Comparison of ENCODE assay signal across 19 cellular contexts in the genomic region with DNA sequence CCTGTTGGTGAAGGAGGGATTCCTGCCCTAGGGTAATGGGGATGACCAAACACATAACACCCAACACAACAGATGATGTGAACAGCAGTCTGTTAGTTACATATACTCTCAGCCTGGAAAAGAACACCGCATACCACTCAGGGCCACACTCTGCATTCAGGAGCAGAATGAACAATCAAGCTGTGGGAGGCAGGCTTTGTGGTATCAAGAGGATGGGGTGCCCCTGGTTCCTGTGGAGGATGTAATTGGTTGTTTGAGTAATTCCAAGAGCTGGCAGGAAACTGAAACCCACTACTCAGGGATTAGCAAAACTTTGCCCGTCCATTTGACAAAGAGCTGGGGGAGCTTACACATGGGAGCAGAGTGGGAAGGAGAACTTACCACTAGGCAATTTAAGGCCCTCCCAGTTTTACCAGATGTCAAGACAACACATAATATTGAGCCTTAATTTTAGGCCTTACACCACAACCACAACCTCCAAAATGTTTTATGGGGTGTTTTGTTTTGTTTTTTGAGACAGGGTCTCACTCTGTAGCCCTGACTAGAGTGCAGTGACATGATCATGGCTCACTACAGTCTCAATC. TPM values are rescaled to one million over a fixed set of nuclear protein-coding genes. Genes with fewer than 3 reads are reported as not detected.
A peak's percentile ranks its signal among the peaks of the same experiment; 100 is the strongest.
DNase-seq lines count a peak whose midpoint lies in the region; ATAC-seq and TF ChIP-seq lines count a peak whose summit lies in the region.
"Had no signal": no experiment of that assay in that cellular context is flagged by ENCODE, and none has a peak within 500 bp of the region (broad histone marks: within the 10 kb centered on the region; RNA-seq: fewer than 3 reads in every experiment).

No MANE protein-coding gene starts in this region.

- intact Hi-C loops in aorta (cut with DNase I): no loop called here

- ATAC-seq in HG02642 (IDR thresholded peaks at IDR 0.05; ENCODE audit: poor library complexity, unreplicated experiment) (peak; percentile 50), aorta (ENCODE audit: low FRiP score) (no peak)

- POLR2A ChIA-PET in activated CD4-positive, alpha-beta memory T cell treated with anti-CD3 and anti-CD28 coated beads, Interleukin-2, amount 10 ng/mL, durations not matched to agents 7 days and 5 days (lab: Charles Lee): interaction anchor here (1.1 to 3.2 kb wide), 2 partner anchors 16 to 19 kb away, joined by 3 to 19 read pairs; partner anchors contain the start of genes PRKAA1 and RPL37
- POLR2A ChIA-PET in RWPE1 (lab: Yijun Ruan, JAX; ENCODE audit: low non-redundant PET): no interaction called here

- H3K9ac ChIP-seq in neuronal stem cell (ENCODE audit: low read depth, low read length, poor library complexity): no peak overlapping the region

- no peaks in the 10 kb centered on the region for H3K79me1 ChIP-seq in neuronal stem cell (ENCODE audit: low read depth, low read length)

- H3K27me3 Mint-ChIP-seq in activated CD4-positive, alpha-beta memory T cell treated with anti-CD3 and anti-CD28 coated beads, Interleukin-2, amount 10 ng/mL, durations not matched to agents 7 days and 5 days: no peaks in the 10 kb centered on the region
- H3K27me3 Mint-ChIP-seq: central memory CD8-positive, alpha-beta T cell had no signal

- no CpG with 5 or more reads among the region's 2 CpGs for WGBS in neuronal stem cell (ENCODE audit: extremely low coverage in 2 of 2, insufficient read length in 2 of 2, insufficient replicate concordance in 1 of 2), 2 donors
- WGBS in aorta, 2 donors: 78 to 90% methylated on average over 2 of the region's 2 CpGs

- no peak overlapping the region for H2BK120ac ChIP-seq in neuronal stem cell (ENCODE audit: low read depth, low read length)

- peaks cover 13% of the 10 kb centered on the region for H3K4me1 Mint-ChIP-seq in activated CD4-positive, alpha-beta memory T cell treated with anti-CD3 and anti-CD28 coated beads, Interleukin-2, amount 10 ng/mL, durations not matched to agents 7 days and 5 days
- H3K4me1 Mint-ChIP-seq: central memory CD8-positive, alpha-beta T cell had no signal

- H4K8ac ChIP-seq in neuronal stem cell (ENCODE audit: low read depth, low read length): no peak overlapping the region

- H3K4me1 ChIP-seq in neuronal stem cell (ENCODE audit: control insufficient read depth in 2 of 2, insufficient read depth in 1 of 2, low read depth in 1 of 2, low read length in 2 of 2): peaks cover 0 to 8% of the 10 kb centered on the region in 2 donors
- no peaks in the 10 kb centered on the region for H3K4me1 ChIP-seq in aorta (ENCODE audit: control insufficient read depth in 1 of 2, insufficient read depth in 2 of 2, low read length in 2 of 2)

- DNase-seq in activated T-cell treated with anti-CD3 and anti-CD28 coated beads for 48 hours (ENCODE audit: low read depth) (peak; percentile 43), neuronal stem cell (ENCODE audit: low spot score) (no peak), globus pallidus (ENCODE audit: low spot score) (no peak), aorta (no peak), RWPE1 (ENCODE audit: low spot score) (no peak)
- no peak for DNase-seq in activated T-cell treated with anti-CD3 and anti-CD28 coated beads, Interleukin-2, amount 50 U/mL, for 1 hour
- peak; percentile 31 for DNase-seq in activated CD4-positive, alpha-beta memory T cell treated with anti-CD3 and anti-CD28 coated beads, Interleukin-2, amount 10 ng/mL, durations not matched to agents 7 days and 5 days
- DNase-seq: activated CD4-positive, alpha-beta T cell treated with anti-CD3 and anti-CD28 coated beads, Interleukin-2, amount 50 U/mL, for 4 hours; activated effector memory CD4-positive, alpha-beta T cell treated with anti-CD3 and anti-CD28 coated beads, Interleukin-2, amount 50 U/mL, for 16 hours; anterior cingulate cortex; EL; hippocampal formation; NCI-H1417 treated with DMSO at 0.1 percent for 48 hours; NCI-H526; small intestine had no signal

- TF ChIP-seq CTCF in RWPE1 (conservative IDR thresholded peaks at IDR 0.05; ENCODE audit: low read depth): no peak

- H3K9me3 Mint-ChIP-seq in activated CD4-positive, alpha-beta memory T cell treated with anti-CD3 and anti-CD28 coated beads, Interleukin-2, amount 10 ng/mL, durations not matched to agents 7 days and 5 days: no peaks in the 10 kb centered on the region
- H3K9me3 Mint-ChIP-seq: central memory CD8-positive, alpha-beta T cell had no signal

- H3K18ac ChIP-seq in neuronal stem cell (ENCODE audit: low read length): no peak overlapping the region

- H3K36me3 Mint-ChIP-seq in activated CD4-positive, alpha-beta memory T cell treated with anti-CD3 and anti-CD28 coated beads, Interleukin-2, amount 10 ng/mL, durations not matched to agents 7 days and 5 days (ENCODE audit: low read depth): no peaks in the 10 kb centered on the region

- H2BK5ac ChIP-seq in neuronal stem cell (ENCODE audit: low read length): no peak overlapping the region

- no peak overlapping the region for H3K27ac Mint-ChIP-seq in activated CD4-positive, alpha-beta memory T cell treated with anti-CD3 and anti-CD28 coated beads, Interleukin-2, amount 10 ng/mL, durations not matched to agents 7 days and 5 days

- no peak overlapping the region for H2AK5ac ChIP-seq in neuronal stem cell (ENCODE audit: low read depth, low read length)

- peak overlapping the region; percentile 37 for H2BK15ac ChIP-seq in neuronal stem cell (ENCODE audit: low read length)

- no peak overlapping the region for H3K4me3 Mint-ChIP-seq in activated CD4-positive, alpha-beta memory T cell treated with anti-CD3 and anti-CD28 coated beads, Interleukin-2, amount 10 ng/mL, durations not matched to agents 7 days and 5 days
- H3K4me3 Mint-ChIP-seq: central memory CD8-positive, alpha-beta T cell had no signal

- H3K27ac ChIP-seq in neuronal stem cell (replicated peaks; ENCODE audit: low read length) (no peak overlapping the region), aorta (ENCODE audit: low read depth in 1 of 2, low read length in 2 of 2) (no peak overlapping the region), RWPE1 (no peak overlapping the region)
- H3K27ac ChIP-seq: C4-2B, neutrophil had no signal

- peak overlapping the region; percentile 56 for H3K14ac ChIP-seq in neuronal stem cell (ENCODE audit: low read length)

- H2AFZ ChIP-seq in neuronal stem cell (ENCODE audit: low read length): peak overlapping the region; percentile 58

- H3K4me2 ChIP-seq in neuronal stem cell (ENCODE audit: insufficient read depth, low read length, poor library complexity, severe bottlenecking): no peak overlapping the region

- H3K23ac ChIP-seq in neuronal stem cell (ENCODE audit: low read depth, low read length, poor library complexity): no peak overlapping the region

- H4K91ac ChIP-seq in neuronal stem cell (ENCODE audit: low read depth, low read length, poor library complexity): no peak overlapping the region

- H2BK12ac ChIP-seq in neuronal stem cell (ENCODE audit: low read length): peak overlapping the region; percentile 22

- H3K27me3 ChIP-seq in neuronal stem cell (ENCODE audit: control insufficient read depth in 3 of 3, insufficient read depth in 3 of 3, low read depth in 1 of 3, low read length in 3 of 3) (no peaks in the 10 kb centered on the region), aorta (ENCODE audit: control insufficient read depth in 1 of 2, insufficient read depth in 2 of 2, low read length in 1 of 2) (no peaks in the 10 kb centered on the region)
- H3K27me3 ChIP-seq: neutrophil had no signal

- no peaks in the 10 kb centered on the region for H3K9me3 ChIP-seq in neuronal stem cell (replicated peaks in 1 of 2; ENCODE audit: control insufficient read depth in 2 of 2, insufficient read depth in 1 of 2, low read depth in 1 of 2, low read length in 2 of 2)
- H3K9me3 ChIP-seq in aorta (ENCODE audit: control insufficient read depth, low read length): no peaks in the 10 kb centered on the region
- H3K9me3 ChIP-seq: neutrophil had no signal

- no peaks in the 10 kb centered on the region for H3K36me3 ChIP-seq in neuronal stem cell (replicated peaks in 1 of 2; ENCODE audit: control insufficient read depth in 2 of 2, insufficient read depth in 2 of 2, low read length in 2 of 2)
- H3K36me3 ChIP-seq in aorta (ENCODE audit: control insufficient read depth in 1 of 2, insufficient read depth in 2 of 2, low read length in 1 of 2): no peaks in the 10 kb centered on the region
- H3K36me3 ChIP-seq: neutrophil had no signal

- H3K4ac ChIP-seq in neuronal stem cell (ENCODE audit: low read length): peak overlapping the region; percentile 11

- H3K4me3 ChIP-seq in neuronal stem cell (ENCODE audit: low read length in 2 of 2) (no peak overlapping the region), aorta (ENCODE audit: low read length in 2 of 2) (no peak overlapping the region)

- CTCF ChIA-PET in activated CD4-positive, alpha-beta memory T cell treated with anti-CD3 and anti-CD28 coated beads, Interleukin-2, amount 10 ng/mL, durations not matched to agents 7 days and 5 days (lab: Charles Lee): no interaction called here
- CTCF ChIA-PET in RWPE1 (lab: Yijun Ruan, JAX): no interaction called here

RNA-seq across cellular contexts. Expression of gene PRKAA1, which starts 15.6 kb away (rescaled TPM):
- total RNA-seq in activated CD4-positive, alpha-beta memory T cell treated with anti-CD3 and anti-CD28 coated beads, Interleukin-2, amount 10 ng/mL, durations not matched to agents 7 days and 5 days: 10 to 100 TPM; 76.6 to 77.7 TPM
- polyA plus RNA-seq in neuronal stem cell (2013, experiment 1 of 2): 18.9 TPM
- 18.7 TPM for polyA plus RNA-seq in neuronal stem cell (2013, experiment 2 of 2)
- total RNA-seq in aorta: 100 to 1,000 TPM; 103 to 104 TPM
- 10 to 100 TPM; 20.5 to 49.8 TPM for polyA plus RNA-seq in aorta

RNA-seq across cellular contexts. Expression of gene RPL37, which starts 21.2 kb away (rescaled TPM):
- total RNA-seq in activated CD4-positive, alpha-beta memory T cell treated with anti-CD3 and anti-CD28 coated beads, Interleukin-2, amount 10 ng/mL, durations not matched to agents 7 days and 5 days: 1,000 to 10,000 TPM; 1,494 to 1,565 TPM
- 6,697 TPM for polyA plus RNA-seq in neuronal stem cell (2013, experiment 1 of 2)
- 6,922 TPM for polyA plus RNA-seq in neuronal stem cell (2013, experiment 2 of 2)
- 100 to 1,000 TPM; 772 to 916 TPM for total RNA-seq in aorta
- polyA plus RNA-seq in aorta: 1,000 to 10,000 TPM; 1,304 to 1,463 TPM

RNA-seq across cellular contexts. Expression of gene CARD6, which starts 27.4 kb away (rescaled TPM):
- 1 to 10 TPM; 4.4 to 4.6 TPM for total RNA-seq in activated CD4-positive, alpha-beta memory T cell treated with anti-CD3 and anti-CD28 coated beads, Interleukin-2, amount 10 ng/mL, durations not matched to agents 7 days and 5 days
- polyA plus RNA-seq in neuronal stem cell (2013, experiment 1 of 2): 0.01 TPM
- not detected for polyA plus RNA-seq in neuronal stem cell (2013, experiment 2 of 2)
- total RNA-seq in aorta: 10 to 100 TPM; 10.4 to 19.8 TPM
- 1 to 10 TPM; 4.6 to 4.8 TPM for polyA plus RNA-seq in aorta

RNA-seq across cellular contexts. Expression of gene TTC33, which starts 58.0 kb away (rescaled TPM):
- 10 to 100 TPM; 19.6 to 19.9 TPM for total RNA-seq in activated CD4-positive, alpha-beta memory T cell treated with anti-CD3 and anti-CD28 coated beads, Interleukin-2, amount 10 ng/mL, durations not matched to agents 7 days and 5 days
- polyA plus RNA-seq in neuronal stem cell (2013, experiment 1 of 2): 11.7 TPM
- 11.9 TPM for polyA plus RNA-seq in neuronal stem cell (2013, experiment 2 of 2)
- 10 to 100 TPM; 18.7 to 19.4 TPM for total RNA-seq in aorta
- polyA plus RNA-seq in aorta: 10 to 100 TPM; 11.9 to 13.0 TPM

Comparison
In these comparisons a context has a peak if more than half of its experiments do, and no peak if none do; other contexts are left out.
1. DNase-seq: peak in activated T-cell treated with anti-CD3 and anti-CD28 coated beads for 48 hours (single experiment) and activated CD4-positive, alpha-beta memory T cell treated with anti-CD3 and anti-CD28 coated beads, Interleukin-2, amount 10 ng/mL, durations not matched to agents 7 days and 5 days (single experiment); none in activated T-cell treated with anti-CD3 and anti-CD28 coated beads, Interleukin-2, amount 50 U/mL, for 1 hour (single experiment), neuronal stem cell (single experiment), globus pallidus (single experiment), aorta (0 of 2) and RWPE1 (single experiment).